Comparison of ENCODE assay signal across 24 cellular contexts in the genomic region with DNA sequence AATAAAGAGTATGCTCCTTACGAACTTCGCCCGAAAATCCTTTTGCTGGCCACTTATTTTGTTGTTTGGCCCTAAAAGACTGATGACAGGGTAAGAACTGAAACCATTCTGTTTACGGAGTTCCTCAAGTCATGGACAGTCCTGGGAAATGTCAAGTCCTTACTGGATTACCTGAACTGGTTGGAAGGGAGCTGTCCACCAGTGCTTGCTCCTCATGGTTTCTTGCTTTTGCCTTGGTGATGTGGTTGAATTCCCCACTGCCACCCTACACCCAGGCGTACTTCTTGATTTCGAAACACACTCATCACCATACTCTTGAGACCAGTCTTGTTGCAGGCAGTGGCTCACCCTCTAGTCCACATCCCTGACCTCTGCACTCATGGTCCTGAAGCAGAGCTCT.
"Had no signal": no experiment of that assay in that cellular context is flagged by ENCODE, and none has a peak within 500 bp of the region (broad histone marks: within the 10 kb centered on the region; RNA-seq: fewer than 3 reads in every experiment).

No MANE protein-coding gene starts in this region.

- H3K36me3 Mint-ChIP-seq: naive thymus-derived CD4-positive, alpha-beta T cell; natural killer cell treated with Interleukin-12 subunit alpha and Interleukin-12 subunit beta and Interleukin-15 and Interleukin-18, amount 100 ng/mL, for 72 hours; stimulated activated effector memory CD8-positive, alpha-beta T cell treated with anti-CD3 and anti-CD28 coated beads, Interleukin-12 subunit alpha, Interleukin-12 subunit beta, amount 100 ng/mL, for 72 hours had no signal

- H3K4me1 ChIP-seq: left ventricle myocardium inferior, prostate gland, sigmoid colon, spleen, suprapubic skin, tibial artery, upper lobe of right lung, uterus had no signal

- H3K9me3 Mint-ChIP-seq: naive thymus-derived CD4-positive, alpha-beta T cell; natural killer cell treated with Interleukin-12 subunit alpha and Interleukin-12 subunit beta and Interleukin-15 and Interleukin-18, amount 100 ng/mL, for 72 hours; stimulated activated effector memory CD8-positive, alpha-beta T cell treated with anti-CD3 and anti-CD28 coated beads, Interleukin-12 subunit alpha, Interleukin-12 subunit beta, amount 100 ng/mL, for 72 hours; stimulated activated naive CD8-positive, alpha-beta T cell treated with anti-CD3 and anti-CD28 coated beads, Interleukin-15, Interleukin-2, amounts not matched to agents 100 ng/mL and 50 ng/mL, for 24 hours had no signal

- H3K27ac Mint-ChIP-seq: natural killer cell treated with Interleukin-12 subunit alpha and Interleukin-12 subunit beta and Interleukin-15 and Interleukin-18, amount 100 ng/mL, for 72 hours; stimulated activated effector memory CD8-positive, alpha-beta T cell treated with anti-CD3 and anti-CD28 coated beads, Interleukin-12 subunit alpha, Interleukin-12 subunit beta, amount 100 ng/mL, for 72 hours; stimulated activated naive CD8-positive, alpha-beta T cell treated with anti-CD3 and anti-CD28 coated beads, Interleukin-15, Interleukin-2, amounts not matched to agents 100 ng/mL and 50 ng/mL, for 24 hours had no signal

- H3K4me3 ChIP-seq: left ventricle myocardium inferior, lung, mucosa of descending colon, ovary, prostate gland, sigmoid colon, spleen, suprapubic skin, thoracic aorta, tibial artery, upper lobe of right lung, uterus had no signal

- ATAC-seq: mucosa of descending colon; naive thymus-derived CD4-positive, alpha-beta T cell; natural killer cell treated with Interleukin-12 subunit alpha and Interleukin-12 subunit beta and Interleukin-15 and Interleukin-18, amount 100 ng/mL, for 72 hours; right cardiac atrium; stimulated activated effector memory CD8-positive, alpha-beta T cell treated with anti-CD3 and anti-CD28 coated beads, Interleukin-12 subunit alpha, Interleukin-12 subunit beta, amount 100 ng/mL, for 72 hours; upper lobe of right lung had no signal

- H3K36me3 ChIP-seq: left ventricle myocardium inferior, ovary, prostate gland, sigmoid colon, spleen, suprapubic skin, thoracic aorta, tibial artery, upper lobe of right lung, uterus had no signal

- H3K9me3 ChIP-seq: left ventricle myocardium inferior, mucosa of descending colon, ovary, prostate gland, sigmoid colon, spleen, suprapubic skin, thoracic aorta, tibial artery, upper lobe of right lung, uterus had no signal

- H3K4me3 Mint-ChIP-seq: naive thymus-derived CD4-positive, alpha-beta T cell; natural killer cell treated with Interleukin-12 subunit alpha and Interleukin-12 subunit beta and Interleukin-15 and Interleukin-18, amount 100 ng/mL, for 72 hours; stimulated activated effector memory CD8-positive, alpha-beta T cell treated with anti-CD3 and anti-CD28 coated beads, Interleukin-12 subunit alpha, Interleukin-12 subunit beta, amount 100 ng/mL, for 72 hours; stimulated activated naive CD8-positive, alpha-beta T cell treated with anti-CD3 and anti-CD28 coated beads, Interleukin-15, Interleukin-2, amounts not matched to agents 100 ng/mL and 50 ng/mL, for 24 hours had no signal

- DNase-seq: islet precursor cell; left ventricle myocardium inferior; midbrain; mucosa of descending colon; naive thymus-derived CD4-positive, alpha-beta T cell; ovary; retina; right cardiac atrium; sigmoid colon; small intestine; spleen; stimulated activated CD4-positive, alpha-beta T cell treated with anti-CD3 and anti-CD28 coated beads, Interleukin-4, amount 100 ng/mL, for 24 hours; stimulated activated naive CD4-positive, alpha-beta T cell; tibial artery; trophoblast cell; upper lobe of right lung; uterus had no signal

- H3K4me1 Mint-ChIP-seq: naive thymus-derived CD4-positive, alpha-beta T cell; stimulated activated effector memory CD8-positive, alpha-beta T cell treated with anti-CD3 and anti-CD28 coated beads, Interleukin-12 subunit alpha, Interleukin-12 subunit beta, amount 100 ng/mL, for 72 hours had no signal

- FAIRE-seq: small intestine had no signal

- H3K27ac ChIP-seq: left ventricle myocardium inferior, ovary, prostate gland, sigmoid colon, spleen, suprapubic skin, thoracic aorta, tibial artery, upper lobe of right lung, uterus had no signal

- H3K27me3 ChIP-seq: ovary, sigmoid colon, spleen, suprapubic skin, tibial artery, upper lobe of right lung, uterus had no signal
